Comparison of ENCODE assay signal across 1 cellular context in the genomic region with DNA sequence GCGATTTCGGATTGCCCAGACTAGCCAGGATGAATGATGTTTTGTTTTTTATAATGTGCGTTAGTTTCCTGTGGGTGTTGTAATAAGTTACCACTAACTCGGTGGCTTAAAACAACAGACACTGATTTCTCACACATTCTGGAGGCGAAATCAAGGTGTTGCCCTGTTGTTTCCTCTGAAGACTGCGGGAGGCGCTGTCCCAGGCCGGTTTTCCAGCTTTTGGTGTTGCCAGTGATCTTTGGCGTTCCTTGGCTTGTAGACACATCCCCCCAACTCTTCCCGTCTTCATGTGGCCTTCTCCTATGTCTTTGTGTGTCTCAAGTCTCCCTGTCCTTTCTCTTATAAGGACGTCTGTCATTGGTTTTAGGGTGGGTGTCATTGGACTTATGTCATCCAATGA.
TF ChIP-seq lines count a peak whose summit lies in the region.

No MANE protein-coding gene starts in this region.

TF ChIP-seq in WTC11, 78 proteins besides CTCF, POLR2A, EP300 and RAD21 (continued from another document):
- TF ChIP-seq, protein P1, sequence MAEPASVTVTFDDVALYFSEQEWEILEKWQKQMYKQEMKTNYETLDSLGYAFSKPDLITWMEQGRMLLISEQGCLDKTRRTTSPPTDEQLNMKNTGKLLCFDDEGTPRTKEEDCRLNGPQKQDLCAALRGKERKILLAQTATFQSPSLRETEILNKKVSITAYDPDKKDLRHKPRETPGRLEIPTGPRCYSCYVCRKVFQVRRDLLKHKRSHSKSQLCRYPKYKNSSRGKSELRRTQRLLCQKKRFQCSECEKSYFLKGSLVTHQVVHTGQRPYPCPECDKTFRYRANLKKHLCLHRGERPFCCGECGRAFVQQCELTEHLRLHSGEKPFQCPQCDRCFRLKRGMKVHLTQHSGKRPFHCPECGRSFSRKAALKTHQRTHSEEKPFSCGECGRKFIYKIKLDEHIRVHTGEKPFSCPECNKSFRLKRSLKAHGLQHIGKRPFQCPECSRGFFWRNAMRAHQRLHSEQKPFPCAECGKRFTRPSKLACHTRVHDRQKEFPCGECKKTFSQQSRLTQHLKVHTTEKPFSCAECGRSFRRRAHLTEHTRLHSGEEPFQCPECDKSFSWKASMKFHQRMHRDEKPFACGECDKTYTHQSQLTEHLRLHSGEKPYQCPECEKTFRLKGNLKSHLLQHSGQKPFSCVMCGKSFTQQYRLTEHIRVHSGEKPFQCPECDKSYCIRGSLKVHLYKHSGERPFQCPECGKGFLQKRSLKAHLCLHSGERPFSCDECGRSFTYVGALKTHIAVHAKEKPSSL (CRISPR knock-in tag; conservative IDR thresholded peaks at IDR 0.05) = no peak
- TF ChIP-seq ZNF532 (CRISPR knock-in tag; IDR thresholded peaks at IDR 0.05; ENCODE audit: borderline replicate concordance) (no peak), E2F5 (CRISPR knock-in tag; IDR thresholded peaks at IDR 0.05) (no peak), RORB (CRISPR knock-in tag; IDR thresholded peaks at IDR 0.05) (no peak), ZNF317 (CRISPR knock-in tag; IDR thresholded peaks at IDR 0.05; ENCODE audit: borderline replicate concordance, low read depth) (no peak), FOXP1 (CRISPR knock-in tag; IDR thresholded peaks at IDR 0.05; ENCODE audit: borderline replicate concordance) (no peak), IRF1 (CRISPR knock-in tag; IDR thresholded peaks at IDR 0.05) (no peak), JUN (CRISPR knock-in tag; IDR thresholded peaks at IDR 0.05) (no peak), OVOL2 (CRISPR knock-in tag; IDR thresholded peaks at IDR 0.05; ENCODE audit: borderline replicate concordance) (no peak), TEAD4 (CRISPR knock-in tag; IDR thresholded peaks at IDR 0.05) (no peak)
- TF ChIP-seq, protein P2, sequence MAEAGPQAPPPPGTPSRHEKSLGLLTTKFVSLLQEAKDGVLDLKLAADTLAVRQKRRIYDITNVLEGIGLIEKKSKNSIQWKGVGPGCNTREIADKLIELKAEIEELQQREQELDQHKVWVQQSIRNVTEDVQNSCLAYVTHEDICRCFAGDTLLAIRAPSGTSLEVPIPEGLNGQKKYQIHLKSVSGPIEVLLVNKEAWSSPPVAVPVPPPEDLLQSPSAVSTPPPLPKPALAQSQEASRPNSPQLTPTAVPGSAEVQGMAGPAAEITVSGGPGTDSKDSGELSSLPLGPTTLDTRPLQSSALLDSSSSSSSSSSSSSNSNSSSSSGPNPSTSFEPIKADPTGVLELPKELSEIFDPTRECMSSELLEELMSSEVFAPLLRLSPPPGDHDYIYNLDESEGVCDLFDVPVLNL (CRISPR knock-in tag; IDR thresholded peaks at IDR 0.05; ENCODE audit: borderline replicate concordance, low read depth) = no peak
- TF ChIP-seq, protein P3, sequence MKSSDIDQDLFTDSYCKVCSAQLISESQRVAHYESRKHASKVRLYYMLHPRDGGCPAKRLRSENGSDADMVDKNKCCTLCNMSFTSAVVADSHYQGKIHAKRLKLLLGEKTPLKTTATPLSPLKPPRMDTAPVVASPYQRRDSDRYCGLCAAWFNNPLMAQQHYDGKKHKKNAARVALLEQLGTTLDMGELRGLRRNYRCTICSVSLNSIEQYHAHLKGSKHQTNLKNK (CRISPR knock-in tag; IDR thresholded peaks at IDR 0.05) = no peak
- TF ChIP-seq, protein P4, sequence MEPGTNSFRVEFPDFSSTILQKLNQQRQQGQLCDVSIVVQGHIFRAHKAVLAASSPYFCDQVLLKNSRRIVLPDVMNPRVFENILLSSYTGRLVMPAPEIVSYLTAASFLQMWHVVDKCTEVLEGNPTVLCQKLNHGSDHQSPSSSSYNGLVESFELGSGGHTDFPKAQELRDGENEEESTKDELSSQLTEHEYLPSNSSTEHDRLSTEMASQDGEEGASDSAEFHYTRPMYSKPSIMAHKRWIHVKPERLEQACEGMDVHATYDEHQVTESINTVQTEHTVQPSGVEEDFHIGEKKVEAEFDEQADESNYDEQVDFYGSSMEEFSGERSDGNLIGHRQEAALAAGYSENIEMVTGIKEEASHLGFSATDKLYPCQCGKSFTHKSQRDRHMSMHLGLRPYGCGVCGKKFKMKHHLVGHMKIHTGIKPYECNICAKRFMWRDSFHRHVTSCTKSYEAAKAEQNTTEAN (CRISPR knock-in tag; IDR thresholded peaks at IDR 0.05) = no peak
- TF ChIP-seq, protein P5, sequence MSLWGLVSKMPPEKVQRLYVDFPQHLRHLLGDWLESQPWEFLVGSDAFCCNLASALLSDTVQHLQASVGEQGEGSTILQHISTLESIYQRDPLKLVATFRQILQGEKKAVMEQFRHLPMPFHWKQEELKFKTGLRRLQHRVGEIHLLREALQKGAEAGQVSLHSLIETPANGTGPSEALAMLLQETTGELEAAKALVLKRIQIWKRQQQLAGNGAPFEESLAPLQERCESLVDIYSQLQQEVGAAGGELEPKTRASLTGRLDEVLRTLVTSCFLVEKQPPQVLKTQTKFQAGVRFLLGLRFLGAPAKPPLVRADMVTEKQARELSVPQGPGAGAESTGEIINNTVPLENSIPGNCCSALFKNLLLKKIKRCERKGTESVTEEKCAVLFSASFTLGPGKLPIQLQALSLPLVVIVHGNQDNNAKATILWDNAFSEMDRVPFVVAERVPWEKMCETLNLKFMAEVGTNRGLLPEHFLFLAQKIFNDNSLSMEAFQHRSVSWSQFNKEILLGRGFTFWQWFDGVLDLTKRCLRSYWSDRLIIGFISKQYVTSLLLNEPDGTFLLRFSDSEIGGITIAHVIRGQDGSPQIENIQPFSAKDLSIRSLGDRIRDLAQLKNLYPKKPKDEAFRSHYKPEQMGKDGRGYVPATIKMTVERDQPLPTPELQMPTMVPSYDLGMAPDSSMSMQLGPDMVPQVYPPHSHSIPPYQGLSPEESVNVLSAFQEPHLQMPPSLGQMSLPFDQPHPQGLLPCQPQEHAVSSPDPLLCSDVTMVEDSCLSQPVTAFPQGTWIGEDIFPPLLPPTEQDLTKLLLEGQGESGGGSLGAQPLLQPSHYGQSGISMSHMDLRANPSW (CRISPR knock-in tag; conservative IDR thresholded peaks at IDR 0.05; ENCODE audit: low read depth) = no peak
- TF ChIP-seq, protein P6, sequence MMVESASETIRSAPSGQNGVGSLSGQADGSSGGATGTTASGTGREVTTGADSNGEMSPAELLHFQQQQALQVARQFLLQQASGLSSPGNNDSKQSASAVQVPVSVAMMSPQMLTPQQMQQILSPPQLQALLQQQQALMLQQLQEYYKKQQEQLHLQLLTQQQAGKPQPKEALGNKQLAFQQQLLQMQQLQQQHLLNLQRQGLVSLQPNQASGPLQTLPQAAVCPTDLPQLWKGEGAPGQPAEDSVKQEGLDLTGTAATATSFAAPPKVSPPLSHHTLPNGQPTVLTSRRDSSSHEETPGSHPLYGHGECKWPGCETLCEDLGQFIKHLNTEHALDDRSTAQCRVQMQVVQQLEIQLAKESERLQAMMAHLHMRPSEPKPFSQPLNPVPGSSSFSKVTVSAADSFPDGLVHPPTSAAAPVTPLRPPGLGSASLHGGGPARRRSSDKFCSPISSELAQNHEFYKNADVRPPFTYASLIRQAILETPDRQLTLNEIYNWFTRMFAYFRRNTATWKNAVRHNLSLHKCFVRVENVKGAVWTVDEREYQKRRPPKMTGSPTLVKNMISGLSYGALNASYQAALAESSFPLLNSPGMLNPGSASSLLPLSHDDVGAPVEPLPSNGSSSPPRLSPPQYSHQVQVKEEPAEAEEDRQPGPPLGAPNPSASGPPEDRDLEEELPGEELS (CRISPR knock-in tag; IDR thresholded peaks at IDR 0.05) = no peak
